In the genomic region with DNA sequence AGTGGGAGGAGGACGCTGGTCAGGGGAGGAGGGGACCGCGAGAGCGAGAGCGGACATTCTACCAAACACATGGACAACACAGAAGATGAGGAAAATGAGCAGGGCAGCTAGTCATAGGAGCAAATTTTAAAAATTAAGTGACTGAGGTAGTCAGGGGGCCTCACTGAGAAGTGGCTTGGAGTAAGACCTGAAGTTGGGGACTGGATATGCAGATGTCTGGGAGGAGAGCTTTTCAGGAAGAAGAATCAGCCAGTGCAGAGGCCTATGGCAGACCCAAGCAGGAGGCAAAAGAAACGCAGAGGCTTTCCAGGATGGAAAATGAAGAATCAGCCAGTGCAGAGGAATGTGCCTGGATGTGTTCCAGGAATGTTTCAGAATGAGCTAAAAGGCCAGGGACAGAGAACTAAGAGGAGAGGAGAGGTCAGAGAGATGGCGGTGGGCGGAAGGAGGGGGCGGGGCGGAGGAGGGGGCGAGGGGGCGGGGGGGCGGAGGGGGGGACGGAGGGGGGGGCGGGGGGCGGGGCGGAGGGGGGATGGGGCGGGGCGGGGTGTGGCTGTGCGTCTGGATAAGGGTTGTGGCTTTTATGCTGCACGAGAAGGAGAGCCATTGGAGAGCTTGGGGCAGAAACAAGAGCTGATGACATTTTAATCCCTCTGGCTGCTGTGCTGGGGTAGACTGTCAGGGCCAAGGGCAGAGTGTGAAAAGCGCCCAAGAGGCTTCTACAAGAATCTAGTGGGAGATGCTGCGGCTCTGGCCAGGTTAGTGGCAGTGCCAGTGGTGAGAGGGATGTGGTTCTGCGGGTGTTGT, we compare ENCODE assay signal across 8 cellular contexts.
DNase-seq lines count a peak whose midpoint lies in the region; ATAC-seq, FAIRE-seq and TF ChIP-seq lines count a peak whose summit lies in the region.

No MANE protein-coding gene starts in this region.

- H3K56ac ChIP-seq in H1 (replicated peaks; ENCODE audit: insufficient read length, low read depth, low read length): peak overlapping the region; percentile 92

- no peak overlapping the region for H2AK5ac ChIP-seq in H1 (ENCODE audit: low read depth, low read length)

- peaks cover 7% of the 10 kb centered on the region for H3K4me1 Mint-ChIP-seq in memory B cell

- H3K27me3 ChIP-seq in H1 (replicated peaks in 1 of 4; ENCODE audit: control insufficient read depth in 3 of 4, extremely low read depth in 1 of 4, insufficient read depth in 3 of 4, low read length in 3 of 4) (no peaks in the 10 kb centered on the region), testis (no peaks in the 10 kb centered on the region)

- POLR2A ChIA-PET in H1 (lab: Charles Lee; ENCODE audit: partially characterized antibody): interaction anchor here (0.9 to 1.7 kb wide), 7 partner anchors 9 to 388 kb away, joined by 3 to 5 read pairs (median 4); no protein-coding TSS in a partner anchor

- peak overlapping the region in 2 of 4 experiments; percentile 40 to 54; a peak in 5 of 7 replicates for H3K9ac ChIP-seq in H1 (replicated peaks in 1 of 4; ENCODE audit: extremely low read depth in 1 of 4, low read depth in 3 of 4, low read length in 3 of 4)

- H2BK20ac ChIP-seq in H1 (ENCODE audit: low read length): no peak overlapping the region

- H3K4me1 ChIP-seq in H1 (replicated peaks in 1 of 4; ENCODE audit: control insufficient read depth in 3 of 4, insufficient read depth in 4 of 4, low read length in 3 of 4) (peaks cover 10 to 21% (median 18%) of the 10 kb centered on the region in 4 experiments), testis (peaks cover 33% of the 10 kb centered on the region)

- CTCF ChIA-PET in H1 (lab: Charles Lee; ENCODE audit: partially characterized antibody): interaction anchor here (0.7 to 30.3 kb wide), 38 partner anchors 10 to 562 kb away, joined by 3 to 982 read pairs (median 4); a partner anchor contains a TSS

- peak overlapping the region; percentile 54; the same call in 1 of the 2 replicates for H2AFZ ChIP-seq in H1 (ENCODE audit: low read length)

- ATAC-seq in HG03354 (IDR thresholded peaks at IDR 0.05; ENCODE audit: poor library complexity, severe bottlenecking, unreplicated experiment): peak; percentile 10
- ATAC-seq in memory B cell (ENCODE audit: low read depth): no peak
- no peak for ATAC-seq in GM19324 (IDR thresholded peaks at IDR 0.05; ENCODE audit: low FRiP score, unreplicated experiment)
- no peak for ATAC-seq in HG02973 (IDR thresholded peaks at IDR 0.05; ENCODE audit: unreplicated experiment)

- peak overlapping the region; percentile 66 for H3K4me3 Mint-ChIP-seq in memory B cell

- peak overlapping the region; percentile 18 for H2BK120ac ChIP-seq in H1 (replicated peaks; ENCODE audit: low read depth, low read length)

- no peak overlapping the region for H2BK15ac ChIP-seq in H1 (ENCODE audit: low read length)

- no peaks in the 10 kb centered on the region for H3K9me3 Mint-ChIP-seq in memory B cell

- no peak overlapping the region for H3K27ac Mint-ChIP-seq in memory B cell

- H3K27me3 Mint-ChIP-seq in memory B cell: peaks cover 24% of the 10 kb centered on the region

- H3K14ac ChIP-seq in H1 (ENCODE audit: insufficient read length): no peak overlapping the region

- H3K23ac ChIP-seq in H1 (ENCODE audit: insufficient read length): no peak overlapping the region

- peak overlapping the region; percentile 19; the same call in 1 of the 2 replicates for H2BK12ac ChIP-seq in H1 (ENCODE audit: low read depth, low read length)

- H4K8ac ChIP-seq in H1 (ENCODE audit: extremely low read depth, insufficient read depth, low read length): no peak overlapping the region

- TF ChIP-seq CTCF in H1 (IDR thresholded peaks at IDR 0.05; ENCODE audit: control extremely low read depth in 1 of 3, insufficient read depth in 1 of 3, low read depth in 1 of 3, low read length in 3 of 3): no peak
- TF ChIP-seq CTCF in testis (IDR thresholded peaks at IDR 0.05): no peak

- FAIRE-seq in H1 (lab: Jason Lieb, UNC): no peak

- no peaks in the 10 kb centered on the region for H3K36me3 ChIP-seq in H1 (ENCODE audit: control insufficient read depth in 2 of 4, insufficient read depth in 4 of 4, low read length in 3 of 4)
- H3K36me3 ChIP-seq in testis (ENCODE audit: low read depth, missing control alignments): no peaks in the 10 kb centered on the region

- H3K4ac ChIP-seq in H1 (replicated peaks; ENCODE audit: insufficient read length, low read depth, low read length): peak overlapping the region; percentile 7

- DNase-seq in DMS114 treated with DMSO at 0.1 percent for 48 hours (lab: John Stamatoyannopoulos, UW; ENCODE audit: unreplicated experiment) (peak; percentile 74), SK-N-DZ (ENCODE audit: low spot score) (peak; percentile 63), H1 (ENCODE audit: low read depth in 1 of 2, low spot score in 2 of 2) (no peak), memory B cell (ENCODE audit: low spot score in 2 of 2) (no peak), testis (peak; percentile 83)

- H4K20me1 ChIP-seq in H1 (replicated peaks in 1 of 2; ENCODE audit: control insufficient read depth in 1 of 2, insufficient read depth in 2 of 2, low read length in 2 of 2): no peaks in the 10 kb centered on the region

- peak overlapping the region; percentile 58 to 87 for H3K4me2 ChIP-seq in H1 (ENCODE audit: insufficient read depth in 1 of 2, low read depth in 2 of 2, low read length in 2 of 2)

- peak overlapping the region; percentile 51 to 71 (median 60) for H3K4me3 ChIP-seq in H1 (ENCODE audit: extremely low read depth in 1 of 4, insufficient read depth in 2 of 4, low read depth in 3 of 4, low read length in 4 of 4)
- peak overlapping the region; percentile 12 to 42 for H3K4me3 ChIP-seq in testis

- peak overlapping the region; percentile 69; the same call in 1 of the 2 replicates for H2BK5ac ChIP-seq in H1 (ENCODE audit: low read depth, low read length)

- peak overlapping the region; percentile 95; the same call in 1 of the 2 replicates for H3K18ac ChIP-seq in H1 (ENCODE audit: extremely low read depth, low read length)

- H3K9me3 ChIP-seq in H1 (ENCODE audit: insufficient read depth in 2 of 2, low read depth in 1 of 2, low read length in 1 of 2): no peaks in the 10 kb centered on the region
- H3K9me3 ChIP-seq in testis: no peaks in the 10 kb centered on the region

- H3K79me1 ChIP-seq in H1 (ENCODE audit: low read depth, low read length): no peaks in the 10 kb centered on the region

- no peaks in the 10 kb centered on the region for H3K79me2 ChIP-seq in H1 (ENCODE audit: control insufficient read depth in 1 of 2, insufficient read depth in 2 of 2, low read length in 2 of 2)

- TF ChIP-seq EP300 in H1 (IDR thresholded peaks at IDR 0.05; ENCODE audit: borderline replicate concordance in 1 of 2, low read depth in 2 of 2, low read length in 2 of 2): no peak

- TF ChIP-seq POLR2A in H1 (IDR thresholded peaks at IDR 0.05; ENCODE audit: control extremely low read depth in 1 of 2, low read depth in 2 of 2, low read length in 2 of 2) (peak in 1 of 2 experiments; percentile 16; a peak in 1 of 3 replicates), testis (IDR thresholded peaks at IDR 0.05) (no peak)

- TF ChIP-seq RAD21 in H1 (IDR thresholded peaks at IDR 0.05 in 1 of 2, conservative IDR thresholded peaks at IDR 0.05 in 1 of 2; ENCODE audit: low read depth in 2 of 2, low read length in 2 of 2): no peak

- H4K5ac ChIP-seq in H1 (ENCODE audit: insufficient read length, low read depth, low read length): peak overlapping the region; percentile 18

- peaks cover 8% of the 10 kb centered on the region; the same call in 1 of the 2 replicates for H3K23me2 ChIP-seq in H1 (ENCODE audit: low read depth, low read length)

- H4K91ac ChIP-seq in H1 (replicated peaks; ENCODE audit: insufficient read length, low read length): peak overlapping the region; percentile 62

- H3K27ac ChIP-seq in H1 (ENCODE audit: low read depth, low read length): peak overlapping the region; percentile 45
- peak overlapping the region; percentile 83 to 84 for H3K27ac ChIP-seq in testis

- 17% methylated on average over 9 of the region's 24 CpGs; no CpG with 5 or more reads in 1 of the 2 experiments for WGBS in H1 (ENCODE audit: extremely low coverage in 1 of 2, insufficient coverage in 1 of 2, insufficient read length in 1 of 2, insufficient replicate concordance in 2 of 2, low coverage in 1 of 2, low lambda C conversion rate in 2 of 2, missing lambda C conversion rate in 1 of 2), 2 experiments
- WGBS in testis, 2 donors: 2 to 5% methylated on average over 13 to 23 of the region's 24 CpGs

- H3K36me3 Mint-ChIP-seq in memory B cell: no peaks in the 10 kb centered on the region

- intact Hi-C loops in testis (cut with DNase I; ENCODE audit: low total_unique reads): loop anchor here (5.0 kb wide), 1 partner anchor 196 kb away; no protein-coding TSS in a partner anchor

TF ChIP-seq in H1, 55 proteins besides CTCF, POLR2A, EP300 and RAD21 (continues in another document):
- TF ChIP-seq NANOG (IDR thresholded peaks at IDR 0.05; ENCODE audit: insufficient read depth, low read depth, low read length, poor library complexity, severe bottlenecking) (no peak), CTBP2 (IDR thresholded peaks at IDR 0.05; ENCODE audit: borderline replicate concordance, insufficient read depth, insufficient read length, low read length) (no peak), JUN (IDR thresholded peaks at IDR 0.05; ENCODE audit: low read depth, low read length) (no peak), RBBP5 (IDR thresholded peaks at IDR 0.05; ENCODE audit: borderline replicate concordance, low read depth, low read length) (0 out of 2 replicates have a peak, but pooled peaks have one; percentile 44), CREB1 (IDR thresholded peaks at IDR 0.05) (0 out of 2 replicates have a peak, but pooled peaks have one; percentile 1), TAF7 (optimal IDR thresholded peaks at IDR 0.05; ENCODE audit: borderline replicate concordance, low read depth, low read length) (no peak), ASH2L (IDR thresholded peaks at IDR 0.05; ENCODE audit: low read length) (peak; percentile 41), SIN3A (conservative IDR thresholded peaks at IDR 0.05 in 1 of 2, IDR thresholded peaks at IDR 0.05 in 1 of 2; ENCODE audit: low read depth in 1 of 2, low read length in 2 of 2) (0 out of 4 replicates have a peak, but pooled peaks of 1 of the 2 experiments have one; percentile 53), CHD1 (IDR thresholded peaks at IDR 0.05; ENCODE audit: low read depth, low read length) (no peak), SAP30 (IDR thresholded peaks at IDR 0.05; ENCODE audit: insufficient read depth, insufficient replicate concordance, low read length) (peak; percentile 51), SUZ12 (IDR thresholded peaks at IDR 0.05; ENCODE audit: low read length) (no peak), BRCA1 (IDR thresholded peaks at IDR 0.05; ENCODE audit: low read depth, low read length) (peak; percentile 47; the same call in 1 of the 2 replicates), SP4 (IDR thresholded peaks at IDR 0.05; ENCODE audit: low read length) (no peak), TEAD4 (IDR thresholded peaks at IDR 0.05; ENCODE audit: low read depth, low read length) (no peak)
- TF ChIP-seq, protein P1, sequence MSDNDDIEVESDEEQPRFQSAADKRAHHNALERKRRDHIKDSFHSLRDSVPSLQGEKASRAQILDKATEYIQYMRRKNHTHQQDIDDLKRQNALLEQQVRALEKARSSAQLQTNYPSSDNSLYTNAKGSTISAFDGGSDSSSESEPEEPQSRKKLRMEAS (IDR thresholded peaks at IDR 0.05): peak; percentile 63; the same call in 1 of the 2 replicates

Comparison
In these comparisons a context has a peak if more than half of its experiments do, and no peak if none do; other contexts are left out.
1. DNase-seq: peak in DMS114 treated with DMSO at 0.1 percent for 48 hours (single experiment), SK-N-DZ (single experiment) and testis (single experiment); none in H1 (0 of 2) and memory B cell (0 of 2).